16 cellular contexts compared by ENCODE assay signal in the genomic region with DNA sequence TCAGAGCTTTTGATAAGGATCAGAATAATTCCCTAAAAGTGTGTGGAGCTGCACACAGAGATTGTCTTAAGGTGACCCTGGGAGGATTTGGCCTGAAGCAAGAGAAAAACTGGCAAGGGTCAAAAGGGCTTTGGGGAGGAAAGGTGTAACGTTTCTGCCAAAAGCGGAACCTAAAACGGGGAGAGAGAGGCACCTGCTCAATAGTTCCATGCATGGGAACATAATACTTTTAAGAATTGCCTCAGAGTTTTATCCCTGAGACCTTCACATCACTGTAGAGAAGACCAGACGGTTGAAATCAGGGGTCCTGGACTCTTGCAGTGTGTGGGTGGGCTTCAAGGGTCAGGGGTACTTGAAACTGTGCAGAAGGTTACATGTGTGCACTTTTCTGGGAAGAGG. TPM values are rescaled to one million over a fixed set of nuclear protein-coding genes. Genes with fewer than 3 reads are reported as not detected.
A peak's percentile ranks its signal among the peaks of the same experiment; 100 is the strongest.
DNase-seq lines count a peak whose midpoint lies in the region; ATAC-seq and TF ChIP-seq lines count a peak whose summit lies in the region.
"Had no signal": no experiment of that assay in that cellular context is flagged by ENCODE, and none has a peak within 500 bp of the region (broad histone marks: within the 10 kb centered on the region; RNA-seq: fewer than 3 reads in every experiment).

No MANE protein-coding gene starts in this region.

- no TSS peak for BruUV-seq in MCF 10A (replicated peaks; lab: Mats Ljungman, UMichigan)

- H3K36me3 ChIP-seq in breast epithelium (no peaks in the 10 kb centered on the region), RWPE2 (ENCODE audit: low read depth) (peaks cover 61% of the 10 kb centered on the region)

- CTCF ChIA-PET in MCF 10A (lab: Yijun Ruan, JAX), result interaction anchor here (0.8 to 1.5 kb wide), 4 partner anchors 63 to 109 kb away, joined by 3 to 6 read pairs (median 4); no protein-coding TSS in a partner anchor

- no peak for TF ChIP-seq POLR2A in breast epithelium (IDR thresholded peaks at IDR 0.05)

- intact Hi-C loops in MCF 10A (cut with micrococcal nuclease) (no loop called here), breast epithelium (cut with DNase I; ENCODE audit: low total_unique reads) (no loop called here)

- H3K9me3 ChIP-seq in breast epithelium (peaks cover 6 to 10% of the 10 kb centered on the region in 2 donors), RWPE2 (ENCODE audit: severe bottlenecking) (peaks cover 13% of the 10 kb centered on the region)

- peaks cover 0 to 8% of the 10 kb centered on the region in 2 donors for H3K4me1 ChIP-seq in breast epithelium
- peaks cover 47% of the 10 kb centered on the region for H3K4me1 ChIP-seq in RWPE2 (ENCODE audit: insufficient read depth, poor library complexity, severe bottlenecking)

- H3K27me3 Mint-ChIP-seq in MCF 10A (ENCODE audit: insufficient read depth, unreplicated experiment), result no peaks in the 10 kb centered on the region

- no peak overlapping the region for H3K4me3 ChIP-seq in breast epithelium
- H3K4me3 ChIP-seq in RWPE2 (ENCODE audit: severe bottlenecking), result no peak overlapping the region
- H3K4me3 ChIP-seq: heart left ventricle had no signal

- no peaks in the 10 kb centered on the region for H3K9me3 Mint-ChIP-seq in MCF 10A (ENCODE audit: unreplicated experiment)

- TF ChIP-seq CTCF in MCF 10A (IDR thresholded peaks at IDR 0.05; ENCODE audit: unreplicated experiment), result no peak
- TF ChIP-seq CTCF in breast epithelium (IDR thresholded peaks at IDR 0.05), result no peak
- TF ChIP-seq CTCF in RWPE2 (IDR thresholded peaks at IDR 0.05; ENCODE audit: poor library complexity, severe bottlenecking), result no peak

- no peak for ATAC-seq in RWPE2 (ENCODE audit: low read depth)
- ATAC-seq: heart left ventricle, left colon, SK-N-SH treated with all-trans-retinoic acid at 6 μM for 48 hours had no signal

- no peaks in the 10 kb centered on the region for H3K36me3 Mint-ChIP-seq in MCF 10A (ENCODE audit: insufficient read depth, unreplicated experiment)

- no peak overlapping the region for H3K4me3 Mint-ChIP-seq in MCF 10A (ENCODE audit: unreplicated experiment)
- H3K4me3 Mint-ChIP-seq: activated T-helper 1 cell treated with anti-CD3 and anti-CD28 coated beads, Interleukin-12 subunit alpha, Interleukin-12 subunit beta, Interleukin-2, Interleukin-4 antibody, amounts not matched to agents 30 ng/mL and 10 ng/mL and 1 ng/mL, durations not matched to agents 14 hours and 24 hours and 36 hours; HFFc6 had no signal

- POLR2A ChIA-PET in MCF 10A (lab: Yijun Ruan, JAX), result interaction anchor here (0.8 to 10.5 kb wide), 5 partner anchors 8 to 113 kb away, joined by 3 to 173 read pairs (median 6); a partner anchor contains a TSS

- DNase-seq in MCF 10A (ENCODE audit: unreplicated experiment), result no peak
- DNase-seq in breast epithelium (ENCODE audit: low spot score in 2 of 2), result no peak
- peak; percentile 13 for DNase-seq in RWPE2 (ENCODE audit: low spot score)
- peak; percentile 59 for DNase-seq in left kidney (ENCODE audit: low read depth, low spot score)
- DNase-seq in ureter (ENCODE audit: low spot score), result no peak
- no peak for DNase-seq in islet precursor cell
- DNase-seq in NCI-H2029 treated with DMSO at 0.1 percent for 48 hours (lab: John Stamatoyannopoulos, UW), result no peak
- DNase-seq: DMS153, heart left ventricle, HFFc6, left colon, NCI-H2081 treated with DMSO at 0.1 percent for 48 hours, NCI-H446, retina had no signal

- peak overlapping the region; percentile 92 for H3K27ac Mint-ChIP-seq in MCF 10A (ENCODE audit: low read depth, unreplicated experiment)
- H3K27ac Mint-ChIP-seq: activated T-helper 1 cell treated with anti-CD3 and anti-CD28 coated beads, Interleukin-12 subunit alpha, Interleukin-12 subunit beta, Interleukin-2, Interleukin-4 antibody, amounts not matched to agents 30 ng/mL and 10 ng/mL and 1 ng/mL, durations not matched to agents 14 hours and 24 hours and 36 hours; HFFc6 had no signal

- no peak overlapping the region for H3K27ac ChIP-seq in breast epithelium
- peak overlapping the region; percentile 99 for H3K27ac ChIP-seq in RWPE2 (ENCODE audit: poor library complexity, severe bottlenecking)

- no peaks in the 10 kb centered on the region for H3K27me3 ChIP-seq in breast epithelium
- H3K27me3 ChIP-seq in RWPE2 (ENCODE audit: insufficient read depth, poor library complexity, severe bottlenecking), result no peaks in the 10 kb centered on the region
- H3K27me3 ChIP-seq: heart left ventricle had no signal

- peaks cover 52% of the 10 kb centered on the region for H3K4me1 Mint-ChIP-seq in MCF 10A (ENCODE audit: insufficient read depth, unreplicated experiment)

RNA-seq across cellular contexts. Expression of a gene that starts 6.0 kb away (rescaled TPM):
- total RNA-seq in MCF 10A (2022) (27.3 and 32.2 TPM in 2 replicates), breast epithelium (10 to 100 TPM in 2 of 3 donors, 1 to 10 TPM in 1; 4.0 to 14.4 (median 10.4) TPM), ureter (31.4 TPM)

Comparison
In these comparisons a context has a peak if more than half of its experiments do, and no peak if none do; other contexts are left out.
1. DNase-seq: peak in RWPE2 (single experiment) and left kidney (single experiment); none in MCF 10A (single experiment), breast epithelium (0 of 2), ureter (single experiment), islet precursor cell (single experiment) and NCI-H2029 treated with DMSO at 0.1 percent for 48 hours (single experiment).